1 cellular context compared by ENCODE assay signal in the genomic region with DNA sequence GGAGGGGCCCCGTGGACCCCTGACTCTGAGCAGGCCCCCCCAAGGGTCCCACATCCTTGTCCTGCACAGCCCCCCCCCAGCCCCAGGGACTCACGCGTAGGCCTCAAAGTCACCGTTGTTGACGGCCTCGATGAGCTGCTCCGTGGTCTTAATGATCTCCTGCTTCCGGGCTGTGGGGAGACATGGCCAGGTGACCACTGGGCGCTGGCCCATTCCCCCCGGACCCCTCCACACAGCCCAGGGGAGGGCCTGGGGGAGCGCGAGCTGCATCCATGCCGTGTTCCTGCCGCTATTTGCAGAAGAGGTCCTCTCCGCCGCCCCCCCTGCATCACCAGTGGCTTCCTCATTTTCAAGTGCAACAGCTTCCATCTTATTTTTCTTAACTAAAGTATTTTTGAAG.
TF ChIP-seq lines count a peak whose summit lies in the region.

No MANE protein-coding gene starts in this region.

TF ChIP-seq in WTC11, 78 proteins besides CTCF, POLR2A, EP300 and RAD21 (continued from another document):
- no peak for TF ChIP-seq GRHL2 (CRISPR knock-in tag; IDR thresholded peaks at IDR 0.05; ENCODE audit: insufficient replicate concordance, severe bottlenecking)
- no peak for TF ChIP-seq HMGA2 (CRISPR knock-in tag; IDR thresholded peaks at IDR 0.05)
